In genomic region chr14:35512765-35513164, GRCh38 we compare ENCODE assay signal across 1 cellular context.
TF ChIP-seq lines count a peak whose summit lies in the region.

No MANE protein-coding gene starts in this region.

TF ChIP-seq in H1, 55 proteins besides CTCF, POLR2A, EP300 and RAD21:
- no peak for TF ChIP-seq EGR1 (IDR thresholded peaks at IDR 0.05; ENCODE audit: borderline replicate concordance, low read depth, low read length)
- TF ChIP-seq TAF7 (optimal IDR thresholded peaks at IDR 0.05; ENCODE audit: borderline replicate concordance, low read depth, low read length), result no peak
- no peak for TF ChIP-seq CEBPB (IDR thresholded peaks at IDR 0.05; ENCODE audit: low read depth, low read length)
- no peak for TF ChIP-seq RXRA (IDR thresholded peaks at IDR 0.05; ENCODE audit: insufficient read depth, low read depth, low read length)
- TF ChIP-seq CHD7 (IDR thresholded peaks at IDR 0.05; ENCODE audit: insufficient replicate concordance, low read length), result no peak
- no peak for TF ChIP-seq E2F6 (IDR thresholded peaks at IDR 0.05)
- no peak for TF ChIP-seq POLR2AphosphoS5 (IDR thresholded peaks at IDR 0.05; ENCODE audit: low read depth, low read length)
- TF ChIP-seq JUN (IDR thresholded peaks at IDR 0.05; ENCODE audit: low read depth, low read length), result no peak
- no peak for TF ChIP-seq ASH2L (IDR thresholded peaks at IDR 0.05; ENCODE audit: low read length)
- no peak for TF ChIP-seq SIRT6 (IDR thresholded peaks at IDR 0.05; ENCODE audit: low read length)
- no peak for TF ChIP-seq TEAD4 (IDR thresholded peaks at IDR 0.05; ENCODE audit: low read depth, low read length)
- TF ChIP-seq ATF3 (IDR thresholded peaks at IDR 0.05; ENCODE audit: insufficient read depth, low read depth, low read length), result no peak
- TF ChIP-seq MAFK (IDR thresholded peaks at IDR 0.05; ENCODE audit: low read depth, low read length), result no peak
- no peak for TF ChIP-seq MAX (IDR thresholded peaks at IDR 0.05)
- TF ChIP-seq SP4 (IDR thresholded peaks at IDR 0.05; ENCODE audit: low read length), result no peak
- no peak for TF ChIP-seq SRF (IDR thresholded peaks at IDR 0.05; ENCODE audit: low read depth, low read length)
- no peak for TF ChIP-seq CREB1 (IDR thresholded peaks at IDR 0.05)
TF ChIP-seq in H1: peak in this region for 0.
